8 cellular contexts compared by ENCODE assay signal in the genomic region with DNA sequence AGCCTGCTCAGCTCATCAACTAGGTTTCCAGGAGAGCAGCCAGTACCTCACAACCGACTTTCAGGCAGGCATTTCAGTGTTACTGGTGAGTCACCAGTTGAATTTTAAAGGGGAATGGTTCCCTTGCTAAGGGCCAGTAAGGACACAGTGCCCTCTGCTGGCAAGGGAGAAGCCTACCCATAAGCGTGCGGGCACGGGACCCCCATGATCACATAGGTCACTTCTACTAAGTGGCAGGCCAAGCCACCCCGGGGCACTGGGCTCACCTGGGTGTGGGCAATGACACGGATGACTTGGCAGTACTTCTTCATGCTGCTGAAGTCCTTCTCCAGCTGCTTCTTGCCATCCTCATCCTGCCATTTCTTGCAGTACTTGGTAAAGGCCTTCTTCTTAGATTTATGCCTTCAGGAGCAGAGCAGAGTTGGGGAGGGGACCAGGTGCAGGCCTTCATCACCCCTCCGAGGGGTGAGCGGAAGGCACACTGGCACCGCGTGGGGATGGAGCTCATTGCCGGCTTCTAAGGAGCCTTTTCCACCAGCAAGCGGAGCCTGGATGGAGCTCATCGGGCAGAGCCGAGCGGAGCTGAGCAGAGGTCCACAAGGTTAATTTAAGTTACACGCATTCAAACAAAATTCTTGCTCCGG. TPM values are rescaled to one million over a fixed set of nuclear protein-coding genes. Genes with fewer than 3 reads are reported as not detected.
DNase-seq lines count a peak whose midpoint lies in the region; ATAC-seq and TF ChIP-seq lines count a peak whose summit lies in the region.

No MANE protein-coding gene starts in this region.

- intact Hi-C loops in mucosa of descending colon (cut with DNase I, micrococcal nuclease) = loop anchor here in 1 of 2 donors (10.0 kb wide), 1 partner anchor 142 kb away; no protein-coding TSS in a partner anchor

- peaks cover 58% of the 10 kb centered on the region for H3K4me1 Mint-ChIP-seq in activated CD8-positive, alpha-beta memory T cell treated with anti-CD3 and anti-CD28 coated beads, Interleukin-2, amount 10 ng/mL, durations not matched to agents 7 days and 5 days
- peaks cover 41% of the 10 kb centered on the region for H3K4me1 Mint-ChIP-seq in endothelial cell (ENCODE audit: unreplicated experiment)

- H3K36me3 ChIP-seq in mucosa of descending colon (ENCODE audit: low read depth) = peaks cover 24% of the 10 kb centered on the region

- H3K27ac Mint-ChIP-seq in activated CD8-positive, alpha-beta memory T cell treated with anti-CD3 and anti-CD28 coated beads, Interleukin-2, amount 10 ng/mL, durations not matched to agents 7 days and 5 days = peak overlapping the region; percentile 92
- peak overlapping the region; percentile 36 for H3K27ac Mint-ChIP-seq in endothelial cell (ENCODE audit: unreplicated experiment)

- H3K4me3 Mint-ChIP-seq in activated CD8-positive, alpha-beta memory T cell treated with anti-CD3 and anti-CD28 coated beads, Interleukin-2, amount 10 ng/mL, durations not matched to agents 7 days and 5 days = peak overlapping the region; percentile 99
- peak overlapping the region; percentile 59 for H3K4me3 Mint-ChIP-seq in endothelial cell (ENCODE audit: unreplicated experiment)

- peak; percentile 60 for TF ChIP-seq CTCF in endothelial cell (IDR thresholded peaks at IDR 0.05; ENCODE audit: unreplicated experiment)
- TF ChIP-seq CTCF in mucosa of descending colon (IDR thresholded peaks at IDR 0.05) = peak; percentile 71

- peak; percentile 31 for ATAC-seq in activated CD8-positive, alpha-beta memory T cell treated with anti-CD3 and anti-CD28 coated beads, Interleukin-2, amount 10 ng/mL, durations not matched to agents 7 days and 5 days
- ATAC-seq in mucosa of descending colon = peak; percentile 49

- no peaks in the 10 kb centered on the region for H3K9me3 Mint-ChIP-seq in activated CD8-positive, alpha-beta memory T cell treated with anti-CD3 and anti-CD28 coated beads, Interleukin-2, amount 10 ng/mL, durations not matched to agents 7 days and 5 days (ENCODE audit: low read depth)
- no peaks in the 10 kb centered on the region for H3K9me3 Mint-ChIP-seq in endothelial cell (ENCODE audit: unreplicated experiment)

- no peaks in the 10 kb centered on the region for H3K9me3 ChIP-seq in mucosa of descending colon

- H3K36me3 Mint-ChIP-seq in activated CD8-positive, alpha-beta memory T cell treated with anti-CD3 and anti-CD28 coated beads, Interleukin-2, amount 10 ng/mL, durations not matched to agents 7 days and 5 days = peaks cover 73% of the 10 kb centered on the region
- H3K36me3 Mint-ChIP-seq in endothelial cell (ENCODE audit: low read depth, unreplicated experiment) = peaks cover 36% of the 10 kb centered on the region

- peaks cover 36% of the 10 kb centered on the region for H3K4me1 ChIP-seq in mucosa of descending colon (ENCODE audit: low read depth)

- CTCF ChIA-PET in activated CD8-positive, alpha-beta memory T cell treated with anti-CD3 and anti-CD28 coated beads, Interleukin-2, amount 10 ng/mL, durations not matched to agents 7 days and 5 days (lab: Charles Lee) = interaction anchor here (0.5 to 12.8 kb wide), 32 partner anchors 7 to 519 kb away, joined by 3 to 254 read pairs (median 4); a partner anchor contains a TSS

- H3K4me3 ChIP-seq in mucosa of descending colon = no peak overlapping the region

- DNase-seq in AG08396 (ENCODE audit: low spot score) (peak; percentile 79), H4 (ENCODE audit: low spot score) (peak; percentile 92), NOMO-1 treated with dmso at 0.1 percent for 144 hours (lab: John Stamatoyannopoulos, UW; ENCODE audit: unreplicated experiment) (peak; percentile 72), endothelial cell (ENCODE audit: low spot score) (peak; percentile 78), mucosa of descending colon (peak; percentile 66 to 75 (median 71)), GM19240 (ENCODE audit: insufficient read length, low spot score) (no peak)
- DNase-seq in activated CD8-positive, alpha-beta memory T cell treated with anti-CD3 and anti-CD28 coated beads, Interleukin-2, amount 10 ng/mL, durations not matched to agents 7 days and 5 days = peak; percentile 89
- DNase-seq in stimulated activated CD8-positive, alpha-beta memory T cell treated with anti-CD3 and anti-CD28 coated beads, Interleukin-4, amount 100 ng/mL, for 1 hour (ENCODE audit: low read depth in 2 of 2, low spot score in 1 of 2) = peak; percentile 53 to 58

- H3K27me3 Mint-ChIP-seq in activated CD8-positive, alpha-beta memory T cell treated with anti-CD3 and anti-CD28 coated beads, Interleukin-2, amount 10 ng/mL, durations not matched to agents 7 days and 5 days = no peaks in the 10 kb centered on the region
- H3K27me3 Mint-ChIP-seq in endothelial cell (ENCODE audit: unreplicated experiment) = peaks cover 15% of the 10 kb centered on the region

RNA-seq across cellular contexts. Expression of a gene that starts 2.9 kb away (rescaled TPM):
- total RNA-seq in H4 (2014; rRNA removed; shearing (Covaris generic)) = 2,177 and 2,312 TPM in 2 replicates
- total RNA-seq in activated CD8-positive, alpha-beta memory T cell treated with anti-CD3 and anti-CD28 coated beads, Interleukin-2, amount 10 ng/mL, durations not matched to agents 7 days and 5 days = 1,000 to 10,000 TPM; 1,571 to 1,769 TPM
- total RNA-seq in endothelial cell (ENCODE audit: unreplicated experiment) (2,149 TPM), mucosa of descending colon (1,000 to 10,000 TPM; 1,561 to 1,749 (median 1,709) TPM)

RNA-seq across cellular contexts. Expression of a gene that starts 33.2 kb away (rescaled TPM):
- 19.9 and 23.0 TPM in 2 replicates for total RNA-seq in H4 (2014; rRNA removed; shearing (Covaris generic))
- total RNA-seq in activated CD8-positive, alpha-beta memory T cell treated with anti-CD3 and anti-CD28 coated beads, Interleukin-2, amount 10 ng/mL, durations not matched to agents 7 days and 5 days = 10 to 100 TPM in 1 of 2 experiments, 1 to 10 TPM in 1; 4.2 to 16.0 TPM
- total RNA-seq in endothelial cell (ENCODE audit: unreplicated experiment) (2.9 TPM), mucosa of descending colon (10 to 100 TPM in 1 of 3 donors, 1 to 10 TPM in 2; 1.7 to 26.5 (median 2.9) TPM)
